24 cellular contexts compared by ENCODE assay signal in the genomic region with DNA sequence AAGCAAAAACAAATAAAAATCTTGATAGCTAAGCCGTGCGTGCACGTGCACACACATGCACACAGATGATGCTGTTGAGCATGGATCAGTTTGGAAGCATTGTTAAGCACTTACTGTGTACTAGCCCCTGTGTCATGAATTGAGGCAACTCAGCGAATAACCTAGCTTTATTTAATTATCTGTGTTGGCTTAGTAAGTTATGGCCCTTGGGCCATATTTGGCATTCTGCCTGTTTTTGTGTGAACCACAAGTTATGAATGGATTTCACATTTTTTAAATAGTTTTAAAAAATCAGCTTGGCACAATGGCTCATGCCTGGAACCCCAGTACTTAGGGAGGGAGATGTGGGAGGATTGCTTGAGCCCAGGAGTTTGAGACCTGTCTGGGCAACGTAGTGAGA.
DNase-seq lines count a peak whose midpoint lies in the region; ATAC-seq and TF ChIP-seq lines count a peak whose summit lies in the region.
"Had no signal": no experiment of that assay in that cellular context is flagged by ENCODE, and none has a peak within 500 bp of the region (broad histone marks: within the 10 kb centered on the region; RNA-seq: fewer than 3 reads in every experiment).

No MANE protein-coding gene starts in this region.

- DNase-seq in ELR (ENCODE audit: low read depth) (peak; percentile 45), RWPE2 (ENCODE audit: low spot score) (no peak), choroid plexus epithelial cell (ENCODE audit: low read depth) (peak; percentile 75), mesothelial cell of epicardium (ENCODE audit: low spot score in 2 of 2, unreplicated experiment in 2 of 2) (no peak), MM.1S (no peak), NCI-H2081 (lab: John Stamatoyannopoulos, UW) (no peak), posterior vena cava (ENCODE audit: low spot score) (no peak)
- DNase-seq: activated B cell treated with CpG ODN at 0.5 μM for 24 hours; activated CD8-positive, alpha-beta memory T cell treated with anti-CD3 and anti-CD28 coated beads for 24 hours; activated T-cell treated with anti-CD3 and anti-CD28 coated beads, Interleukin-2, amount 50 U/mL, for 72 hours; CD4-positive, alpha-beta T cell; dorsolateral prefrontal cortex; GOT3; heart left ventricle; lower lobe of right lung; NCI-H1092 treated with DMSO at 0.1 percent for 48 hours; NCI-H526; SIG-M5; stimulated activated naive B cell treated with anti-CD40 and anti-IgM and Interleukin-4, amounts not matched to agents 10 μg/mL and 1 μg/mL and 100 μg/mL, for 72 hours had no signal

- no peaks in the 10 kb centered on the region for H3K27me3 ChIP-seq in RWPE2 (ENCODE audit: insufficient read depth, poor library complexity, severe bottlenecking)
- H3K27me3 ChIP-seq in MM.1S (replicated peaks; ENCODE audit: insufficient read depth, low read length): no peaks in the 10 kb centered on the region
- H3K27me3 ChIP-seq: tibial nerve had no signal

- H3K36me3 ChIP-seq in RWPE2 (ENCODE audit: low read depth) (no peaks in the 10 kb centered on the region), MM.1S (replicated peaks; ENCODE audit: insufficient read depth, low read length) (no peaks in the 10 kb centered on the region)
- H3K36me3 ChIP-seq: heart left ventricle, lower lobe of right lung, tibial nerve had no signal

- H3K9ac ChIP-seq in MM.1S (ENCODE audit: low read length): no peak overlapping the region

- H3K36me3 Mint-ChIP-seq in mesothelial cell of epicardium: peaks cover 2% of the 10 kb centered on the region
- H3K36me3 Mint-ChIP-seq: activated naive CD4-positive, alpha-beta T cell treated with anti-CD3 and anti-CD28 coated beads, Interleukin-2, amount 50 U/mL, for 72 hours; brain; stimulated activated naive B cell treated with anti-CD40 and anti-IgM and Interleukin-4, amounts not matched to agents 10 μg/mL and 1 μg/mL and 100 μg/mL, for 72 hours had no signal

- H3F3A ChIP-seq in MM.1S (ENCODE audit: insufficient read depth, low read length): no peaks in the 10 kb centered on the region

- intact Hi-C loops in posterior vena cava (cut with DNase I): loop anchor here in 1 of 2 donors (5.0 kb wide), 1 partner anchor 522 kb away; no protein-coding TSS in a partner anchor

- peaks cover 27% of the 10 kb centered on the region for H3K4me1 Mint-ChIP-seq in mesothelial cell of epicardium
- H3K4me1 Mint-ChIP-seq: activated B cell treated with CpG ODN at 0.5 μM for 24 hours; stimulated activated naive B cell treated with anti-CD40 and anti-IgM and Interleukin-4, amounts not matched to agents 10 μg/mL and 1 μg/mL and 100 μg/mL, for 72 hours had no signal

- no peak overlapping the region for H3K4me2 ChIP-seq in MM.1S (ENCODE audit: low read depth, low read length)

- ATAC-seq in RWPE2 (ENCODE audit: low read depth) (peak; percentile 67), GM19328 (IDR thresholded peaks at IDR 0.05; ENCODE audit: unreplicated experiment) (no peak)
- ATAC-seq: activated naive CD4-positive, alpha-beta T cell treated with anti-CD3 and anti-CD28 coated beads, Interleukin-2, amount 50 U/mL, for 72 hours; activated T-cell treated with anti-CD3 and anti-CD28 coated beads, Interleukin-2, amount 50 U/mL, for 72 hours; heart left ventricle; lower lobe of right lung; sciatic nerve; stimulated activated naive B cell treated with anti-CD40 and anti-IgM and Interleukin-4, amounts not matched to agents 10 μg/mL and 1 μg/mL and 100 μg/mL, for 72 hours had no signal

- H2AFZ ChIP-seq in MM.1S (ENCODE audit: low read length): no peak overlapping the region

- H3K4me3 ChIP-seq in RWPE2 (ENCODE audit: severe bottlenecking) (no peak overlapping the region), choroid plexus epithelial cell (ENCODE audit: low read depth, low read length) (no peak overlapping the region), MM.1S (ENCODE audit: low read length) (no peak overlapping the region)
- H3K4me3 ChIP-seq: dorsolateral prefrontal cortex, heart left ventricle, lower lobe of right lung, tibial nerve had no signal

- H3K27ac ChIP-seq in RWPE2 (ENCODE audit: poor library complexity, severe bottlenecking): peak overlapping the region; percentile 14
- no peak overlapping the region for H3K27ac ChIP-seq in MM.1S (ENCODE audit: low read length)
- H3K27ac ChIP-seq: dorsolateral prefrontal cortex, heart left ventricle, lower lobe of right lung, tibial nerve had no signal

- no peaks in the 10 kb centered on the region for H3K9me3 ChIP-seq in RWPE2 (ENCODE audit: severe bottlenecking)
- no peaks in the 10 kb centered on the region for H3K9me3 ChIP-seq in MM.1S (replicated peaks; ENCODE audit: insufficient read depth, low read length)
- H3K9me3 ChIP-seq: heart left ventricle, lower lobe of right lung, tibial nerve had no signal

- no peaks in the 10 kb centered on the region for H3K9me2 ChIP-seq in MM.1S (replicated peaks; ENCODE audit: insufficient read depth, low read length)

- H3K27ac Mint-ChIP-seq in mesothelial cell of epicardium: peak overlapping the region; percentile 66
- H3K27ac Mint-ChIP-seq: activated B cell treated with CpG ODN at 0.5 μM for 24 hours; activated naive CD4-positive, alpha-beta T cell treated with anti-CD3 and anti-CD28 coated beads, Interleukin-2, amount 50 U/mL, for 72 hours; activated T-cell treated with anti-CD3 and anti-CD28 coated beads, Interleukin-2, amount 50 U/mL, for 72 hours; CD4-positive, alpha-beta T cell; stimulated activated naive B cell treated with anti-CD40 and anti-IgM and Interleukin-4, amounts not matched to agents 10 μg/mL and 1 μg/mL and 100 μg/mL, for 72 hours had no signal

- H3K4me1 ChIP-seq in RWPE2 (ENCODE audit: insufficient read depth, poor library complexity, severe bottlenecking) (peaks cover 15% of the 10 kb centered on the region), MM.1S (ENCODE audit: low read length) (no peaks in the 10 kb centered on the region)
- H3K4me1 ChIP-seq: heart left ventricle, lower lobe of right lung, tibial nerve had no signal

- TF ChIP-seq CTCF in RWPE2 (IDR thresholded peaks at IDR 0.05; ENCODE audit: poor library complexity, severe bottlenecking): no peak
- TF ChIP-seq CTCF in choroid plexus epithelial cell (conservative IDR thresholded peaks at IDR 0.05; ENCODE audit: low read depth, low read length): no peak
- TF ChIP-seq CTCF in mesothelial cell of epicardium (IDR thresholded peaks at IDR 0.05; ENCODE audit: unreplicated experiment): no peak
- TF ChIP-seq CTCF in MM.1S (IDR thresholded peaks at IDR 0.05; ENCODE audit: low read length): no peak

- H3K9me3 Mint-ChIP-seq in mesothelial cell of epicardium: peaks cover 15% of the 10 kb centered on the region
- H3K9me3 Mint-ChIP-seq: activated B cell treated with CpG ODN at 0.5 μM for 24 hours; activated naive CD4-positive, alpha-beta T cell treated with anti-CD3 and anti-CD28 coated beads, Interleukin-2, amount 50 U/mL, for 72 hours; activated T-cell treated with anti-CD3 and anti-CD28 coated beads, Interleukin-2, amount 50 U/mL, for 72 hours; CD4-positive, alpha-beta T cell; stimulated activated naive B cell treated with anti-CD40 and anti-IgM and Interleukin-4, amounts not matched to agents 10 μg/mL and 1 μg/mL and 100 μg/mL, for 72 hours had no signal

- no peaks in the 10 kb centered on the region for H3K79me2 ChIP-seq in MM.1S (ENCODE audit: low read length)

- no peaks in the 10 kb centered on the region for H4K20me1 ChIP-seq in MM.1S (ENCODE audit: insufficient read depth, low read length)

- H3K4me3 Mint-ChIP-seq in mesothelial cell of epicardium: no peak overlapping the region
- H3K4me3 Mint-ChIP-seq: activated B cell treated with CpG ODN at 0.5 μM for 24 hours; activated T-cell treated with anti-CD3 and anti-CD28 coated beads, Interleukin-2, amount 50 U/mL, for 72 hours; brain; CD4-positive, alpha-beta T cell; stimulated activated naive B cell treated with anti-CD40 and anti-IgM and Interleukin-4, amounts not matched to agents 10 μg/mL and 1 μg/mL and 100 μg/mL, for 72 hours had no signal

- no peaks in the 10 kb centered on the region for H3K27me3 Mint-ChIP-seq in mesothelial cell of epicardium (ENCODE audit: low read depth)
- H3K27me3 Mint-ChIP-seq: activated B cell treated with CpG ODN at 0.5 μM for 24 hours; brain; CD4-positive, alpha-beta T cell had no signal

Comparison
In these comparisons a context has a peak if more than half of its experiments do, and no peak if none do; other contexts are left out.
1. DNase-seq: peak in ELR (single experiment) and choroid plexus epithelial cell (single experiment); none in RWPE2 (single experiment), mesothelial cell of epicardium (0 of 2), MM.1S (single experiment), NCI-H2081 (0 of 2) and posterior vena cava (single experiment).